36 cellular contexts compared by ENCODE assay signal in the genomic region with DNA sequence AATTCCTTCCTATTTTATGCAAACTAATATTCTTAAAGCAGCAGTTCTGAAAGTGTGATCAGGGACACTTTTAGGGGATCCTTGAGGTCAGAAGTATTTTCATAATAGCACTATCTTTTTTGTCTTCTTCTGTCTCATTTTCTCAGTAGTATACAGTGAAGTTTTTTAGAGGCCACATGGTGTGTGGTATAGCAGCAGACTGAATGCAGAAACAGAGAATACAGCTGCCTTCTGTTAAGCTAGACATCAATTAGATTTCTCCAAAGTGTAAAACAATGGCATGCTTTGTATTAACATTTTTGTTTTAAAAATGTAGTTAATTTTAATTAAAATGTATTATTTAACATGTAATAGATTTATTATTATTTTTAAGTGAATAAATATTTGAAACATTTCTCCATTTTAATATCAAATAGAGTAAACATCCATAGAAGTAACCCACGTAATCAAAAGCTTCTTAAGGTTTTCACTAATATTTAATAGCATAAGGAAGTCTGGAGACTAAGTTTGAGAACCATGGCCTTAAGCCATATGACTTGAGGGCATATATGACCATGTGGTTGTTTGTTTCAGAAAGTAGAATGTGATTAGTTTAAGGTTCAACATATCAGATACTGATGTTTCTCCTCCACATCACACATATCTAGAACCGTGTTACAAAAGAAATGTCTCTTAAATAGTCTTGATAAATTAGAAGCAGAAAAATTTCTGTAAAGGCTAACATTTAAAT.
"Had no signal": no experiment of that assay in that cellular context is flagged by ENCODE, and none has a peak within 500 bp of the region (broad histone marks: within the 10 kb centered on the region; RNA-seq: fewer than 3 reads in every experiment).

No MANE protein-coding gene starts in this region.

- H3K27me3 ChIP-seq: Peyer's patch, SJSA1 had no signal

- FAIRE-seq: bronchial epithelial cell had no signal

- DNase-seq: activated CD4-positive, alpha-beta memory T cell treated with anti-CD3 and anti-CD28 coated beads, Interleukin-2, amount 10 ng/mL, durations not matched to agents 7 days and 5 days; activated CD4-positive, alpha-beta T cell treated with anti-CD3 and anti-CD28 coated beads for 1 hour; activated CD4-positive, alpha-beta T cell treated with anti-CD3 and anti-CD28 coated beads for 48 hours; activated CD4-positive, CD25-positive, alpha-beta regulatory T cell; activated CD8-positive, alpha-beta memory T cell treated with anti-CD3 and anti-CD28 coated beads for 24 hours; activated CD8-positive, alpha-beta memory T cell treated with anti-CD3 and anti-CD28 coated beads, Interleukin-2, amount 10 ng/mL, durations not matched to agents 7 days and 5 days; activated CD8-positive, alpha-beta memory T cell treated with anti-CD3 and anti-CD28 coated beads, Interleukin-2, amount 50 U/mL, for 48 hours; activated effector memory CD4-positive, alpha-beta T cell treated with Interleukin-2 at 50 U/mL for 16 hours; activated naive CD4-positive, alpha-beta T cell treated with anti-CD3 and anti-CD28 coated beads, Interleukin-2, amount 10 ng/mL, durations not matched to agents 7 days and 5 days; activated naive CD8-positive, alpha-beta T cell treated with anti-CD3 and anti-CD28 coated beads, Interleukin-2, amount 50 U/mL, for 24 hours; activated T-cell treated with anti-CD3 and anti-CD28 coated beads, Interleukin-2, amount 50 U/mL, for 48 hours; anterior cingulate cortex; caudate nucleus; Karpas-422; KBM-7; NCI-H1105 treated with DMSO at 0.1 percent for 48 hours; NCI-H1436; NCI-H1694 treated with DMSO at 0.1 percent for 48 hours; NCI-H2029; NCI-H2107; NCI-H226; NCI-H446 treated with DMSO at 0.1 percent for 48 hours; NCI-H524; NCI-H69; NK-92 treated with Interleukin-12 subunit alpha and Interleukin-12 subunit beta, amount 100 ng/mL, for 24 hours; PC-3; Peyer's patch; RPMI8226; SHP77 treated with DMSO at 0.1 percent for 48 hours; T-cell; T-helper 2 cell; T-helper 9 cell had no signal

- H3K36me3 ChIP-seq: Peyer's patch, SJSA1 had no signal

- H3K4me3 ChIP-seq: Peyer's patch, SJSA1 had no signal

- H3K9me3 ChIP-seq: Peyer's patch, SJSA1 had no signal

- H3K4me1 ChIP-seq: Peyer's patch, SJSA1 had no signal

- ATAC-seq: activated CD8-positive, alpha-beta memory T cell treated with anti-CD3 and anti-CD28 coated beads, Interleukin-2, amount 10 ng/mL, durations not matched to agents 7 days and 5 days; activated naive CD8-positive, alpha-beta T cell treated with anti-CD3 and anti-CD28 coated beads, Interleukin-2, amount 50 U/mL, for 24 hours; PC-3; SK-N-SH treated with all-trans-retinoic acid at 6 μM for 48 hours; T-cell had no signal

- H3K27ac ChIP-seq: Peyer's patch, SJSA1, VCaP had no signal
